In genomic region chr10:4127518-4128315, GRCh38 we compare ENCODE assay signal across 8 cellular contexts.
A peak's percentile ranks its signal among the peaks of the same experiment; 100 is the strongest.
DNase-seq lines count a peak whose midpoint lies in the region; ATAC-seq, FAIRE-seq and TF ChIP-seq lines count a peak whose summit lies in the region.

No MANE protein-coding gene starts in this region.

- H3K9me3 Mint-ChIP-seq in activated B cell treated with CpG ODN at 0.5 μM for 24 hours, result peaks cover 7% of the 10 kb centered on the region

- no peaks in the 10 kb centered on the region for H3K36me3 Mint-ChIP-seq in activated B cell treated with CpG ODN at 0.5 μM for 24 hours (ENCODE audit: low read depth)

- H3K9me3 ChIP-seq in A673 (ENCODE audit: low read depth, low read length, poor library complexity, severe bottlenecking) (peaks cover 9% of the 10 kb centered on the region), pancreas (no peaks in the 10 kb centered on the region)

- H3K4me3 ChIP-seq in A673 (ENCODE audit: low read depth, low read length, poor library complexity, severe bottlenecking) (no peak overlapping the region), pancreas (no peak overlapping the region)

- H3K36me3 ChIP-seq in A673 (ENCODE audit: insufficient read depth, low read length, poor library complexity, severe bottlenecking) (no peaks in the 10 kb centered on the region), pancreas (no peaks in the 10 kb centered on the region)

- DNase-seq in A673 (ENCODE audit: low spot score), result peak; percentile 14
- DNase-seq in activated B cell treated with CpG ODN at 0.5 μM for 24 hours, result no peak
- no peak for DNase-seq in pancreas
- DNase-seq in NCI-H2029 treated with DMSO at 0.1 percent for 48 hours (lab: John Stamatoyannopoulos, UW), result no peak
- no peak for DNase-seq in A172 (ENCODE audit: low spot score)
- DNase-seq in activated CD4-positive, alpha-beta T cell treated with anti-CD3 and anti-CD28 coated beads, Interleukin-2, amount 50 U/mL, for 1 hour, result no peak

- FAIRE-seq in pancreas (lab: Jason Lieb, UNC), result no peak

- intact Hi-C loops in A673 (cut with micrococcal nuclease; ENCODE audit: unreplicated experiment) (no loop called here), activated B cell treated with CpG ODN at 0.5 μM for 24 hours (cut with micrococcal nuclease) (loop anchor here (1.0 kb wide), 1 partner anchor 275 kb away; no protein-coding TSS in a partner anchor), pancreas (cut with DNase I) (no loop called here)

- TF ChIP-seq CTCF in A673 (conservative IDR thresholded peaks at IDR 0.05; ENCODE audit: low read depth, low read length) (no peak), activated B cell treated with CpG ODN at 0.5 μM for 24 hours (IDR thresholded peaks at IDR 0.05) (no peak), pancreas (IDR thresholded peaks at IDR 0.05) (no peak)

- no peaks in the 10 kb centered on the region for H3K27me3 Mint-ChIP-seq in activated B cell treated with CpG ODN at 0.5 μM for 24 hours

- peak; percentile 29 for ATAC-seq in GM19025 (IDR thresholded peaks at IDR 0.05; ENCODE audit: low read depth, unreplicated experiment)
- peak; percentile 49 for ATAC-seq in HG03108 (IDR thresholded peaks at IDR 0.05; ENCODE audit: unreplicated experiment)
- peak; percentile 66 for ATAC-seq in activated B cell treated with CpG ODN at 0.5 μM for 24 hours (ENCODE audit: low read depth)
- peak in 3 of 4 donors; percentile 56 to 71 (median 69) for ATAC-seq in pancreas

- peak overlapping the region; percentile 11 for H3K27ac Mint-ChIP-seq in activated B cell treated with CpG ODN at 0.5 μM for 24 hours

- POLR2A ChIA-PET in A673 (lab: Charles Lee; ENCODE audit: low non-redundant PET) (no interaction called here), activated B cell treated with CpG ODN at 0.5 μM for 24 hours (lab: Charles Lee) (interaction anchor here (0.8 to 5.7 kb wide), 4 partner anchors 9 to 366 kb away, joined by 3 to 137 read pairs (median 8); partner anchors contain the start of gene KLF6)

- CTCF ChIA-PET in A673 (lab: Charles Lee) (no interaction called here), activated B cell treated with CpG ODN at 0.5 μM for 24 hours (lab: Charles Lee) (no interaction called here)

- WGBS in pancreas, 2 donors, result 47 to 55% methylated on average over 7 of the region's 7 CpGs

- no peak overlapping the region for H3K4me3 Mint-ChIP-seq in activated B cell treated with CpG ODN at 0.5 μM for 24 hours

- H3K4me1 ChIP-seq in A673 (ENCODE audit: insufficient read depth, low read length, poor library complexity, severe bottlenecking), result peaks cover 27% of the 10 kb centered on the region
- H3K4me1 ChIP-seq in pancreas, result peaks cover 0 to 4% (median 0%) of the 10 kb centered on the region in 3 donors

- BruUV-seq in A673 (replicated peaks; lab: Mats Ljungman, UMichigan), result no TSS peak

- H3K4me1 Mint-ChIP-seq in activated B cell treated with CpG ODN at 0.5 μM for 24 hours, result peaks cover 29% of the 10 kb centered on the region

- H3K27me3 ChIP-seq in A673 (replicated peaks; ENCODE audit: insufficient read depth, low read depth, low read length, poor library complexity) (no peaks in the 10 kb centered on the region), pancreas (no peaks in the 10 kb centered on the region)

- H3K27ac ChIP-seq in A673 (ENCODE audit: low read depth, low read length, poor library complexity, severe bottlenecking) (no peak overlapping the region), pancreas (no peak overlapping the region)
